Comparison of ENCODE assay signal across 11 cellular contexts in genomic region chr14:99199854-99200653, GRCh38.
A peak's percentile ranks its signal among the peaks of the same experiment; 100 is the strongest.
DNase-seq lines count a peak whose midpoint lies in the region; ATAC-seq and TF ChIP-seq lines count a peak whose summit lies in the region.
"Had no signal": no experiment of that assay in that cellular context is flagged by ENCODE, and none has a peak within 500 bp of the region (broad histone marks: within the 10 kb centered on the region; RNA-seq: fewer than 3 reads in every experiment).

No MANE protein-coding gene starts in this region.

- intact Hi-C loops in Right ventricle myocardium inferior (cut with DNase I) (no loop called here), cardiac septum (cut with DNase I) (no loop called here)

- ATAC-seq in Right ventricle myocardium inferior (peak; percentile 84), T-cell (replicated peaks in 1 of 4) (no peak), HG03460 (IDR thresholded peaks at IDR 0.05; ENCODE audit: unreplicated experiment) (no peak)
- no peak for ATAC-seq in stimulated activated memory B cell treated with anti-CD40 and anti-IgM and Interleukin-4, amounts not matched to agents 10 μg/mL and 1 μg/mL and 100 μg/mL, for 72 hours
- ATAC-seq: gastroesophageal sphincter had no signal

- peak; percentile 69 for DNase-seq in Right ventricle myocardium inferior (ENCODE audit: missing footprints)
- DNase-seq in cardiac septum (ENCODE audit: low spot score), result no peak
- DNase-seq in T-cell, result no peak
- DNase-seq in epithelial cell of proximal tubule (ENCODE audit: low read depth), result no peak
- peak; percentile 49 for DNase-seq in superior temporal gyrus (ENCODE audit: extremely low spot score)
- no peak for DNase-seq in activated effector memory CD4-positive, alpha-beta T cell treated with anti-CD3 and anti-CD28 coated beads, Interleukin-2, amount 50 U/mL, for 16 hours
- DNase-seq: central memory CD4-positive, alpha-beta T cell had no signal

- H3K4me3 ChIP-seq in epithelial cell of proximal tubule (ENCODE audit: low read depth, low read length), result no peak overlapping the region
- H3K4me3 ChIP-seq: gastroesophageal sphincter had no signal

- no peaks in the 10 kb centered on the region for H3K9me3 Mint-ChIP-seq in T-cell
- H3K9me3 Mint-ChIP-seq in stimulated activated memory B cell treated with anti-CD40 and anti-IgM and Interleukin-4, amounts not matched to agents 10 μg/mL and 1 μg/mL and 100 μg/mL, for 72 hours, result no peaks in the 10 kb centered on the region
- H3K9me3 Mint-ChIP-seq: CD14-positive monocyte had no signal

- TF ChIP-seq CTCF in epithelial cell of proximal tubule (conservative IDR thresholded peaks at IDR 0.05; ENCODE audit: low read depth, low read length), result peak; percentile 17

- CTCF ChIA-PET in T-cell (lab: Charles Lee), result interaction anchor here (0.7 kb wide), 2 partner anchors 18 to 1278 kb away, joined by 3 to 4 read pairs; no protein-coding TSS in a partner anchor

- peaks cover 37% of the 10 kb centered on the region for H3K36me3 Mint-ChIP-seq in T-cell
- no peaks in the 10 kb centered on the region for H3K36me3 Mint-ChIP-seq in stimulated activated memory B cell treated with anti-CD40 and anti-IgM and Interleukin-4, amounts not matched to agents 10 μg/mL and 1 μg/mL and 100 μg/mL, for 72 hours
- H3K36me3 Mint-ChIP-seq: CD14-positive monocyte had no signal

- peak overlapping the region; percentile 97 to 99 for H3K27ac Mint-ChIP-seq in T-cell
- H3K27ac Mint-ChIP-seq in stimulated activated memory B cell treated with anti-CD40 and anti-IgM and Interleukin-4, amounts not matched to agents 10 μg/mL and 1 μg/mL and 100 μg/mL, for 72 hours, result no peak overlapping the region
- H3K27ac Mint-ChIP-seq: CD14-positive monocyte had no signal

- POLR2A ChIA-PET in T-cell (lab: Charles Lee), result interaction anchor here in 1 of 2 donors (0.6 to 0.7 kb wide), 2 partner anchors 11 to 68 kb away, joined by 3 read pairs; no protein-coding TSS in a partner anchor

- H3K4me1 Mint-ChIP-seq in T-cell, result peaks cover 99 to 100% (median 100%) of the 10 kb centered on the region in 3 donors
- H3K4me1 Mint-ChIP-seq in stimulated activated memory B cell treated with anti-CD40 and anti-IgM and Interleukin-4, amounts not matched to agents 10 μg/mL and 1 μg/mL and 100 μg/mL, for 72 hours, result no peaks in the 10 kb centered on the region
- H3K4me1 Mint-ChIP-seq: CD14-positive monocyte had no signal

- H3K4me3 Mint-ChIP-seq in T-cell, result peak overlapping the region; percentile 35 to 89 (median 43)
- no peak overlapping the region for H3K4me3 Mint-ChIP-seq in stimulated activated memory B cell treated with anti-CD40 and anti-IgM and Interleukin-4, amounts not matched to agents 10 μg/mL and 1 μg/mL and 100 μg/mL, for 72 hours
- H3K4me3 Mint-ChIP-seq: CD14-positive monocyte had no signal

- H3K27me3 Mint-ChIP-seq in T-cell, result no peaks in the 10 kb centered on the region
- no peaks in the 10 kb centered on the region for H3K27me3 Mint-ChIP-seq in stimulated activated memory B cell treated with anti-CD40 and anti-IgM and Interleukin-4, amounts not matched to agents 10 μg/mL and 1 μg/mL and 100 μg/mL, for 72 hours

Comparison
In these comparisons a context has a peak if more than half of its experiments do, and no peak if none do; other contexts are left out.
1. DNase-seq: peak in Right ventricle myocardium inferior (single experiment) and superior temporal gyrus (single experiment); none in cardiac septum (single experiment), T-cell (0 of 34), epithelial cell of proximal tubule (single experiment) and activated effector memory CD4-positive, alpha-beta T cell treated with anti-CD3 and anti-CD28 coated beads, Interleukin-2, amount 50 U/mL, for 16 hours (single experiment).